9 cellular contexts compared by ENCODE assay signal in genomic region chr4:6891436-6892170, GRCh38. TPM values are rescaled to one million over a fixed set of nuclear protein-coding genes. Genes with fewer than 3 reads are reported as not detected.
DNase-seq lines count a peak whose midpoint lies in the region; ATAC-seq and TF ChIP-seq lines count a peak whose summit lies in the region.
"Had no signal": no experiment of that assay in that cellular context is flagged by ENCODE, and none has a peak within 500 bp of the region (broad histone marks: within the 10 kb centered on the region; RNA-seq: fewer than 3 reads in every experiment).

No MANE protein-coding gene starts in this region.

- H3K36me3 ChIP-seq in hepatocyte (replicated peaks; ENCODE audit: insufficient read depth, low read depth) (no peaks in the 10 kb centered on the region), stomach (no peaks in the 10 kb centered on the region), Karpas-422 (ENCODE audit: insufficient read depth, low read length) (no peaks in the 10 kb centered on the region; the same call in 1 of the 2 replicates)

- H3K79me2 ChIP-seq in hepatocyte (no peaks in the 10 kb centered on the region), Karpas-422 (ENCODE audit: low read length) (no peaks in the 10 kb centered on the region)

- CTCF ChIA-PET in activated CD8-positive, alpha-beta memory T cell treated with anti-CD3 and anti-CD28 coated beads, Interleukin-2, amount 10 ng/mL, durations not matched to agents 7 days and 5 days (lab: Charles Lee) = interaction anchor here (0.7 to 3.3 kb wide), 6 partner anchors 8 to 152 kb away, joined by 3 to 14 read pairs (median 4); partner anchors contain the start of gene TADA2B

- WGBS in hepatocyte (ENCODE audit: low lambda C conversion rate, missing lambda C conversion rate) = 88% methylated on average over 10 of the region's 10 CpGs
- whole genome bisulfite sequencing in stomach, 5 donors = 70 to 89% (median 80%) methylated on average over 8 to 10 of the region's 10 CpGs

- H3K36me3 Mint-ChIP-seq in activated CD8-positive, alpha-beta memory T cell treated with anti-CD3 and anti-CD28 coated beads, Interleukin-2, amount 10 ng/mL, durations not matched to agents 7 days and 5 days = peaks cover 20% of the 10 kb centered on the region
- peaks cover 17% of the 10 kb centered on the region for H3K36me3 Mint-ChIP-seq in T-helper 1 cell treated with Interleukin-12 subunit alpha and Interleukin-12 subunit beta and Interleukin-4 antibody, amounts not matched to agents 30 μg/mL and 1 μg/mL, for 36 hours (ENCODE audit: low read depth)

- intact Hi-C loops in stomach (cut with DNase I; ENCODE audit: low total_unique reads) = no loop called here

- peaks cover 6% of the 10 kb centered on the region for H3K9me3 Mint-ChIP-seq in activated CD8-positive, alpha-beta memory T cell treated with anti-CD3 and anti-CD28 coated beads, Interleukin-2, amount 10 ng/mL, durations not matched to agents 7 days and 5 days (ENCODE audit: low read depth)
- H3K9me3 Mint-ChIP-seq in T-helper 1 cell treated with Interleukin-12 subunit alpha and Interleukin-12 subunit beta and Interleukin-4 antibody, amounts not matched to agents 30 μg/mL and 1 μg/mL, for 36 hours = peaks cover 17% of the 10 kb centered on the region

- H3K9me2 ChIP-seq in hepatocyte (replicated peaks; ENCODE audit: insufficient read depth) (no peaks in the 10 kb centered on the region), Karpas-422 (replicated peaks; ENCODE audit: insufficient read depth, low read length) (no peaks in the 10 kb centered on the region)

- H3K4me1 ChIP-seq in hepatocyte (ENCODE audit: insufficient read depth) (peaks cover 28% of the 10 kb centered on the region), stomach (peaks cover 14 to 49% (median 32%) of the 10 kb centered on the region in 4 donors), Karpas-422 (ENCODE audit: low read length) (no peaks in the 10 kb centered on the region)

- no peaks in the 10 kb centered on the region for H3K27me3 Mint-ChIP-seq in activated CD8-positive, alpha-beta memory T cell treated with anti-CD3 and anti-CD28 coated beads, Interleukin-2, amount 10 ng/mL, durations not matched to agents 7 days and 5 days
- H3K27me3 Mint-ChIP-seq in T-helper 1 cell treated with Interleukin-12 subunit alpha and Interleukin-12 subunit beta and Interleukin-4 antibody, amounts not matched to agents 30 μg/mL and 1 μg/mL, for 36 hours (ENCODE audit: low read depth) = no peaks in the 10 kb centered on the region

- DNase-seq in activated CD8-positive, alpha-beta memory T cell treated with anti-CD3 and anti-CD28 coated beads, Interleukin-2, amount 10 ng/mL, durations not matched to agents 7 days and 5 days = no peak
- DNase-seq in activated CD8-positive, alpha-beta memory T cell treated with anti-CD3 and anti-CD28 coated beads for 24 hours = no peak
- DNase-seq in hepatocyte (ENCODE audit: low spot score) (no peak), stomach (peak; percentile 24), NCI-H526 treated with DMSO at 0.1 percent for 48 hours (lab: John Stamatoyannopoulos, UW) (no peak), Karpas-422 (no peak)
- DNase-seq in activated CD4-positive, alpha-beta T cell treated with anti-CD3 and anti-CD28 coated beads, Interleukin-2, amount 50 U/mL, for 4 hours = no peak
- DNase-seq: NCI-H187 treated with DMSO at 0.1 percent for 48 hours had no signal

- H3K9ac ChIP-seq in Karpas-422 (ENCODE audit: low read length) = no peak overlapping the region

- ATAC-seq in activated CD8-positive, alpha-beta memory T cell treated with anti-CD3 and anti-CD28 coated beads, Interleukin-2, amount 10 ng/mL, durations not matched to agents 7 days and 5 days = peak; percentile 35

- peak overlapping the region; percentile 53 for H3K4me3 Mint-ChIP-seq in activated CD8-positive, alpha-beta memory T cell treated with anti-CD3 and anti-CD28 coated beads, Interleukin-2, amount 10 ng/mL, durations not matched to agents 7 days and 5 days
- peak overlapping the region; percentile 67 for H3K4me3 Mint-ChIP-seq in T-helper 1 cell treated with Interleukin-12 subunit alpha and Interleukin-12 subunit beta and Interleukin-4 antibody, amounts not matched to agents 30 μg/mL and 1 μg/mL, for 36 hours

- TF ChIP-seq POLR2A in stomach (IDR thresholded peaks at IDR 0.05) = no peak

- TF ChIP-seq EP300 in stomach (IDR thresholded peaks at IDR 0.05) = no peak

- peak overlapping the region; percentile 56 for H3K4me2 ChIP-seq in hepatocyte
- no peak overlapping the region for H3K4me2 ChIP-seq in Karpas-422 (ENCODE audit: low read depth, low read length, poor library complexity, severe bottlenecking)

- H2AFZ ChIP-seq in hepatocyte (no peak overlapping the region), Karpas-422 (ENCODE audit: low read length) (no peak overlapping the region)

- H3K9me3 ChIP-seq in hepatocyte (ENCODE audit: low read depth) = no peaks in the 10 kb centered on the region
- H3K9me3 ChIP-seq in stomach = peaks cover 0 to 12% (median 0%) of the 10 kb centered on the region in 4 donors
- H3K9me3 ChIP-seq in Karpas-422 (ENCODE audit: low read length) = no peaks in the 10 kb centered on the region

- TF ChIP-seq CTCF in hepatocyte (IDR thresholded peaks at IDR 0.05; ENCODE audit: poor library complexity) (no peak), stomach (IDR thresholded peaks at IDR 0.05) (no peak)

- no peaks in the 10 kb centered on the region for H3K27me3 ChIP-seq in hepatocyte
- no peaks in the 10 kb centered on the region for H3K27me3 ChIP-seq in stomach
- no peaks in the 10 kb centered on the region for H3K27me3 ChIP-seq in Karpas-422 (ENCODE audit: low read length)

- peaks cover 47% of the 10 kb centered on the region for H3K4me1 Mint-ChIP-seq in activated CD8-positive, alpha-beta memory T cell treated with anti-CD3 and anti-CD28 coated beads, Interleukin-2, amount 10 ng/mL, durations not matched to agents 7 days and 5 days
- peaks cover 32% of the 10 kb centered on the region for H3K4me1 Mint-ChIP-seq in T-helper 1 cell treated with Interleukin-12 subunit alpha and Interleukin-12 subunit beta and Interleukin-4 antibody, amounts not matched to agents 30 μg/mL and 1 μg/mL, for 36 hours (ENCODE audit: low read depth)

- H3K4me3 ChIP-seq in hepatocyte (no peak overlapping the region), stomach (peak overlapping the region in 1 of 4 donors; percentile 22), Karpas-422 (ENCODE audit: low read length) (no peak overlapping the region)

- H3K27ac ChIP-seq in hepatocyte (peak overlapping the region; percentile 78), stomach (peak overlapping the region in 4 of 5 donors; percentile 2 to 76 (median 65)), Karpas-422 (ENCODE audit: low read length) (no peak overlapping the region)

- H4K20me1 ChIP-seq in hepatocyte (ENCODE audit: insufficient read depth, poor library complexity, severe bottlenecking) (no peaks in the 10 kb centered on the region), Karpas-422 (ENCODE audit: insufficient read depth, low read depth, low read length) (no peaks in the 10 kb centered on the region)

- H3K27ac Mint-ChIP-seq in activated CD8-positive, alpha-beta memory T cell treated with anti-CD3 and anti-CD28 coated beads, Interleukin-2, amount 10 ng/mL, durations not matched to agents 7 days and 5 days = peak overlapping the region; percentile 96
- H3K27ac Mint-ChIP-seq in T-helper 1 cell treated with Interleukin-12 subunit alpha and Interleukin-12 subunit beta and Interleukin-4 antibody, amounts not matched to agents 30 μg/mL and 1 μg/mL, for 36 hours = peak overlapping the region; percentile 94

RNA-seq across cellular contexts. Expression of gene TBC1D14, which starts 18.0 kb away (rescaled TPM):
- total RNA-seq in activated CD8-positive, alpha-beta memory T cell treated with anti-CD3 and anti-CD28 coated beads, Interleukin-2, amount 10 ng/mL, durations not matched to agents 7 days and 5 days = 10 to 100 TPM; 49.0 to 49.1 TPM
- total RNA-seq in hepatocyte (46.1 and 50.8 TPM in 2 replicates), stomach (10 to 100 TPM; 33.5 to 72.4 (median 40.8) TPM)
- polyA plus RNA-seq in hepatocyte (26.5 and 33.6 TPM in 2 replicates), stomach (10 to 100 TPM; 19.5 to 42.5 (median 40.0) TPM)
- total RNA-seq in Karpas-422 (2014; rRNA removed; shearing (Covaris generic); ENCODE audit: low replicate concordance) = 31.7 and 35.2 TPM in 2 replicates
